34 cellular contexts compared by ENCODE assay signal in the genomic region with DNA sequence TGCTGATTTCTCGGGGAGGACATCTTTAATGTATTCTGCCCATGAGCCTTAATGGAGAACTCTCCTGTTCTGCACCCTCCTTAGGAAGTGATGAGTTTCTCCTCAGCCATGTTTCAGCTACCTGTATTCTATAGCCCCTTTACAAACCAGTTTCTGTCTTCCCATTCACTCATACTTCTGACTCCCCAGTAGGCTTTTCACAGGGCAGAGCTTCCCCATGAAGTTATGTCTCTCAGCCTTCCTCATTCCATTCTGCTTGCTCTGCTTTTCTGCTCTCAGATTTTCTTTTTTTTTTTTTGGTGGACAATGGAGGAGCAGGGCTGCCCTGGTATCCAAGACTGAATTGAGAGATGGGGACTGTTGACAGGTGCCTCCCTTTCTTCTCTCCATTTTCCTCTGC. TPM values are rescaled to one million over a fixed set of nuclear protein-coding genes. Genes with fewer than 3 reads are reported as not detected.
"Had no signal": no experiment of that assay in that cellular context is flagged by ENCODE, and none has a peak within 500 bp of the region (broad histone marks: within the 10 kb centered on the region; RNA-seq: fewer than 3 reads in every experiment).

No MANE protein-coding gene starts in this region.

- ATAC-seq: effector memory CD8-positive, alpha-beta T cell; esophagus mucosa; heart right ventricle; left lung; left ventricle myocardium superior; lower lobe of right lung; mucosa of descending colon; naive thymus-derived CD8-positive, alpha-beta T cell had no signal

- H3K27ac ChIP-seq: colonic mucosa, epithelial cell of prostate, esophagus squamous epithelium, heart right ventricle, left lung, lower lobe of right lung had no signal

- H3K27me3 ChIP-seq: colonic mucosa, esophagus squamous epithelium, heart right ventricle, left lung had no signal

- FAIRE-seq: endometrium, frontal cortex, islet of Langerhans, keratinocyte had no signal

- H3K36me3 ChIP-seq: colonic mucosa, esophagus squamous epithelium, heart right ventricle, left lung, lower lobe of right lung had no signal

- H3K4me3 ChIP-seq: colonic mucosa, esophagus squamous epithelium, heart right ventricle, left lung, lower lobe of right lung, mucosa of descending colon had no signal

- DNase-seq: colonic mucosa; cortex of kidney; effector CD8-positive, alpha-beta T cell; effector memory CD8-positive, alpha-beta T cell; endodermal cell; erythroblast; esophagus squamous epithelium; foreskin fibroblast; glutamatergic neuron; heart right ventricle; hippocampal formation; left cardiac atrium; left lung; left ventricle myocardium superior; lower lobe of right lung; mesenchymal stem cell; mucosa of descending colon; naive B cell; naive thymus-derived CD8-positive, alpha-beta T cell had no signal

- H3K4me1 ChIP-seq: colonic mucosa, esophagus squamous epithelium, heart right ventricle, left lung, lower lobe of right lung had no signal

- H3K9me3 ChIP-seq: colonic mucosa, esophagus squamous epithelium, heart right ventricle, left lung, lower lobe of right lung, mucosa of descending colon had no signal

RNA-seq across cellular contexts. Expression of a gene that starts 4.3 kb away (rescaled TPM):
- total RNA-seq: chondrocyte; colonic mucosa; dermis microvascular lymphatic vessel endothelial cell; endodermal cell; esophagus mucosa; esophagus squamous epithelium; frontal cortex; glomerular endothelial cell; heart right ventricle; kidney epithelial cell; left cardiac atrium; left lung; left ventricle myocardium superior; lower leg skin; lower lobe of right lung; lung microvascular endothelial cell; mesenteric fat pad; mesothelial cell of epicardium; mucosa of descending colon; myocyte; naive thymus-derived CD8-positive, alpha-beta T cell had no signal
- polyA plus RNA-seq: heart right ventricle; keratinocyte; naive thymus-derived CD8-positive, alpha-beta T cell had no signal

RNA-seq across cellular contexts. Expression of a gene that starts 12.6 kb away (rescaled TPM):
- total RNA-seq: chondrocyte; colonic mucosa; dermis microvascular lymphatic vessel endothelial cell; endodermal cell; esophagus mucosa; esophagus squamous epithelium; frontal cortex; glomerular endothelial cell; heart right ventricle; kidney epithelial cell; left cardiac atrium; left lung; left ventricle myocardium superior; lower leg skin; lower lobe of right lung; lung microvascular endothelial cell; mesenteric fat pad; mesothelial cell of epicardium; mucosa of descending colon; myocyte; naive thymus-derived CD8-positive, alpha-beta T cell had no signal
- polyA plus RNA-seq: heart right ventricle; keratinocyte; naive thymus-derived CD8-positive, alpha-beta T cell had no signal

RNA-seq across cellular contexts. Expression of a gene that starts 38.7 kb away (rescaled TPM):
- total RNA-seq: chondrocyte; colonic mucosa; dermis microvascular lymphatic vessel endothelial cell; endodermal cell; esophagus mucosa; esophagus squamous epithelium; frontal cortex; glomerular endothelial cell; heart right ventricle; kidney epithelial cell; left cardiac atrium; left lung; left ventricle myocardium superior; lower leg skin; lower lobe of right lung; lung microvascular endothelial cell; mesenteric fat pad; mesothelial cell of epicardium; mucosa of descending colon; myocyte; naive thymus-derived CD8-positive, alpha-beta T cell had no signal
- polyA plus RNA-seq: heart right ventricle; keratinocyte; naive thymus-derived CD8-positive, alpha-beta T cell had no signal

RNA-seq across cellular contexts. Expression of a gene that starts 40.5 kb away (rescaled TPM):
- total RNA-seq: chondrocyte; colonic mucosa; dermis microvascular lymphatic vessel endothelial cell; endodermal cell; esophagus mucosa; esophagus squamous epithelium; frontal cortex; glomerular endothelial cell; heart right ventricle; kidney epithelial cell; left cardiac atrium; left lung; left ventricle myocardium superior; lower leg skin; lower lobe of right lung; lung microvascular endothelial cell; mesenteric fat pad; mesothelial cell of epicardium; mucosa of descending colon; myocyte; naive thymus-derived CD8-positive, alpha-beta T cell had no signal
- polyA plus RNA-seq: heart right ventricle; keratinocyte; naive thymus-derived CD8-positive, alpha-beta T cell had no signal
